11 cellular contexts compared by ENCODE assay signal in the genomic region with DNA sequence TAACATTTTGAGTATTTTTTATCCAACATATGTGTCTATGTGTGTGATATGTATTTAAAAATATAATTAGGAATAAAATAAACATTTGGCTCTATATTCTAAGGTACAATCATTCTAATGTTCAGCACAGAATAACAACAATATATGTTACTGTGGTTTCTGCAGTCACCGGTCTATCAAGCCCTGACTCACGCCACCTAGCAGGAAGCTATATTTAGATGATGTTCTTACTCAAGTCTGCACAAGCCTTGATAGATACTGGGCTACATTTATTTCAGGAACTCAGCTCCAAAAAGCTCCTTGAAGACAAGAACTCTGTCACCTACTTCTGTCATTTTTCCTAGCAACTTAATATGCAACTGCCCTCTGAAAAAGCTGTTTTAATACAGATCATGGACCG.
DNase-seq lines count a peak whose midpoint lies in the region; ATAC-seq and TF ChIP-seq lines count a peak whose summit lies in the region.
"Had no signal": no experiment of that assay in that cellular context is flagged by ENCODE, and none has a peak within 500 bp of the region (broad histone marks: within the 10 kb centered on the region; RNA-seq: fewer than 3 reads in every experiment).

No MANE protein-coding gene starts in this region.

- H3K4me3 ChIP-seq in GM12864 (ENCODE audit: low read depth, low read length) = no peak overlapping the region
- H3K4me3 ChIP-seq in naive thymus-derived CD4-positive, alpha-beta T cell (ENCODE audit: low read length) = no peak overlapping the region
- H3K4me3 ChIP-seq in WERI-Rb-1 (ENCODE audit: low read depth, low read length) = no peak overlapping the region

- H3K36me3 Mint-ChIP-seq in naive thymus-derived CD4-positive, alpha-beta T cell = no peaks in the 10 kb centered on the region

- POLR2A ChIA-PET in naive thymus-derived CD4-positive, alpha-beta T cell (lab: Charles Lee) = no interaction called here

- DNase-seq in GM12864 (ENCODE audit: low read depth) (peak; percentile 22), HCEC 1CT (peak; percentile 66), LHCN-M2 (ENCODE audit: low read depth) (peak; percentile 56), fibroblast of gingiva (ENCODE audit: low read depth) (peak; percentile 2), SK-N-DZ (ENCODE audit: low spot score) (no peak), NCI-H146 (lab: John Stamatoyannopoulos, UW) (no peak), WERI-Rb-1 (no peak)
- DNase-seq in naive thymus-derived CD4-positive, alpha-beta T cell = no peak
- DNase-seq: activated T-cell treated with anti-CD3 and anti-CD28 coated beads, Interleukin-2, amount 50 U/mL, for 1 hour; DMS53; NCI-H1694 had no signal

- H3K4me3 Mint-ChIP-seq in naive thymus-derived CD4-positive, alpha-beta T cell = no peak overlapping the region

- TF ChIP-seq CTCF in GM12864 (IDR thresholded peaks at IDR 0.05; ENCODE audit: low read depth, low read length, missing control alignments) (no peak), WERI-Rb-1 (IDR thresholded peaks at IDR 0.05; ENCODE audit: low read depth, low read length) (no peak)

- no peaks in the 10 kb centered on the region for H3K4me1 ChIP-seq in naive thymus-derived CD4-positive, alpha-beta T cell (ENCODE audit: control insufficient read depth in 2 of 2, insufficient read depth in 2 of 2, low read length in 2 of 2)

- no peaks in the 10 kb centered on the region for H3K9me3 ChIP-seq in naive thymus-derived CD4-positive, alpha-beta T cell (ENCODE audit: control insufficient read depth in 2 of 3, low read length in 3 of 3)
- no peaks in the 10 kb centered on the region for H3K9me3 ChIP-seq in WERI-Rb-1 (ENCODE audit: severe bottlenecking)

- intact Hi-C loops in naive thymus-derived CD4-positive, alpha-beta T cell (cut with micrococcal nuclease) = no loop called here

- H3K4me1 Mint-ChIP-seq in naive thymus-derived CD4-positive, alpha-beta T cell = no peaks in the 10 kb centered on the region

- ATAC-seq in naive thymus-derived CD4-positive, alpha-beta T cell = no peak

- H3K27me3 ChIP-seq in naive thymus-derived CD4-positive, alpha-beta T cell (ENCODE audit: control insufficient read depth in 2 of 2, insufficient read depth in 2 of 2, low read length in 2 of 2) = no peaks in the 10 kb centered on the region
- no peaks in the 10 kb centered on the region for H3K27me3 ChIP-seq in WERI-Rb-1 (ENCODE audit: insufficient read depth, low read depth, severe bottlenecking)

- no peak overlapping the region for H3K27ac Mint-ChIP-seq in naive thymus-derived CD4-positive, alpha-beta T cell

- CTCF ChIA-PET in naive thymus-derived CD4-positive, alpha-beta T cell (lab: Charles Lee) = no interaction called here

- H3K27me3 Mint-ChIP-seq in naive thymus-derived CD4-positive, alpha-beta T cell = peaks cover 0 to 2% (median 0%) of the 10 kb centered on the region in 5 donors

- H3K36me3 ChIP-seq in naive thymus-derived CD4-positive, alpha-beta T cell (ENCODE audit: control insufficient read depth in 2 of 3, insufficient read depth in 3 of 3, low read length in 3 of 3) = no peaks in the 10 kb centered on the region
- no peaks in the 10 kb centered on the region for H3K36me3 ChIP-seq in WERI-Rb-1

- H3K27ac ChIP-seq in naive thymus-derived CD4-positive, alpha-beta T cell (ENCODE audit: low read depth, low read length) = no peak overlapping the region
- no peak overlapping the region for H3K27ac ChIP-seq in WERI-Rb-1

- H3K9me3 Mint-ChIP-seq in naive thymus-derived CD4-positive, alpha-beta T cell = peaks cover 0 to 3% (median 0%) of the 10 kb centered on the region in 11 donors

Comparison
In these comparisons a context has a peak if more than half of its experiments do, and no peak if none do; other contexts are left out.
1. DNase-seq: peak in GM12864 (single experiment), HCEC 1CT (single experiment), LHCN-M2 (single experiment) and fibroblast of gingiva (single experiment); none in naive thymus-derived CD4-positive, alpha-beta T cell (0 of 9), SK-N-DZ (single experiment), NCI-H146 (single experiment) and WERI-Rb-1 (single experiment).